Comparison of ENCODE assay signal across 8 cellular contexts in the genomic region with DNA sequence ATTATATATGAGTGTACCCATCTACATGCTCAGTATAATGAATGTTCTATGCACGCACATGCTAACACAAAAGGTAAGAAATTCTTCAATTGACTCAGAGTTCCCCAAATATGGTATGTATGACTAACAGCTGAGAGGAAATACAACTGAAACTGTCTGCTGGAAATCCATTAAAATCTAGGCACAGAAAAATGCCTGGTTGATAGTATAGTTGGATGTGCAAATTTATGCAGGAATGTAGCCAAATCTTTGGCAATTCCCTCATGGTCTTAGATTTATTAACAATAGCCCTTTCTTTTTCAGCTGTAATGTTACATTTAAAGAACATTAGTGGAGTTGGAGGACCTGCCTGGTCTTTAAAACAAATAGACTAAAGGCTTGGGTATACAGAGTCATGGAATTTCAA. TPM values are rescaled to one million over a fixed set of nuclear protein-coding genes. Genes with fewer than 3 reads are reported as not detected.
DNase-seq lines count a peak whose midpoint lies in the region; ATAC-seq and TF ChIP-seq lines count a peak whose summit lies in the region.

No MANE protein-coding gene starts in this region.

- no peaks in the 10 kb centered on the region for H3K27me3 ChIP-seq in aorta (ENCODE audit: control insufficient read depth in 1 of 2, insufficient read depth in 2 of 2, low read length in 1 of 2)

- H3K4me3 Mint-ChIP-seq in stimulated activated naive CD8-positive, alpha-beta T cell treated with anti-CD3 and anti-CD28 coated beads, Interleukin-15, amount 100 ng/mL, for 72 hours: peak overlapping the region; percentile 48 to 88
- H3K4me3 Mint-ChIP-seq in Calu3 (ENCODE audit: low read depth, unreplicated experiment): no peak overlapping the region

- H3K27me3 Mint-ChIP-seq in stimulated activated naive CD8-positive, alpha-beta T cell treated with anti-CD3 and anti-CD28 coated beads, Interleukin-15, amount 100 ng/mL, for 72 hours: no peaks in the 10 kb centered on the region
- no peaks in the 10 kb centered on the region for H3K27me3 Mint-ChIP-seq in Calu3 (ENCODE audit: unreplicated experiment)

- H3K27ac ChIP-seq in aorta (ENCODE audit: low read depth in 1 of 2, low read length in 2 of 2): no peak overlapping the region

- DNase-seq in GM03348 (ENCODE audit: low spot score) (peak; percentile 34), amniotic epithelial cell (ENCODE audit: low read depth) (peak; percentile 37), aorta (no peak), Calu3 (no peak)
- DNase-seq in stimulated activated naive CD8-positive, alpha-beta T cell treated with anti-CD3 and anti-CD28 coated beads, Interleukin-15, amount 100 ng/mL, for 72 hours: no peak
- no peak for DNase-seq in stimulated activated CD4-positive, alpha-beta T cell treated with anti-CD3 and anti-CD28 coated beads, Interleukin-4, amount 100 ng/mL, for 4 hours

- no peaks in the 10 kb centered on the region for H3K4me1 ChIP-seq in aorta (ENCODE audit: control insufficient read depth in 1 of 2, insufficient read depth in 2 of 2, low read length in 2 of 2)

- H3K4me1 Mint-ChIP-seq in stimulated activated naive CD8-positive, alpha-beta T cell treated with anti-CD3 and anti-CD28 coated beads, Interleukin-15, amount 100 ng/mL, for 72 hours: peaks cover 41% of the 10 kb centered on the region
- H3K4me1 Mint-ChIP-seq in Calu3 (ENCODE audit: low read depth, unreplicated experiment): peaks cover 9% of the 10 kb centered on the region

- TF ChIP-seq CTCF in Calu3 (IDR thresholded peaks at IDR 0.05; ENCODE audit: unreplicated experiment): no peak

- H3K9me3 ChIP-seq in aorta (ENCODE audit: control insufficient read depth, low read length): no peaks in the 10 kb centered on the region

- no peak overlapping the region for H3K4me3 ChIP-seq in aorta (ENCODE audit: low read length in 2 of 2)

- intact Hi-C loops in aorta (cut with DNase I) (loop anchor here in 1 of 2 donors (5.0 to 10.0 kb wide), 2 partner anchors 209 to 291 kb away; no protein-coding TSS in a partner anchor), Calu3 (cut with micrococcal nuclease; ENCODE audit: unreplicated experiment) (loop anchor here (2.0 kb wide), 1 partner anchor 119 kb away; no protein-coding TSS in a partner anchor)

- no peaks in the 10 kb centered on the region for H3K9me3 Mint-ChIP-seq in stimulated activated naive CD8-positive, alpha-beta T cell treated with anti-CD3 and anti-CD28 coated beads, Interleukin-15, amount 100 ng/mL, for 72 hours
- H3K9me3 Mint-ChIP-seq in Calu3 (ENCODE audit: low read depth, unreplicated experiment): no peaks in the 10 kb centered on the region

- peaks cover 13% of the 10 kb centered on the region for H3K36me3 Mint-ChIP-seq in Calu3 (ENCODE audit: insufficient read depth, unreplicated experiment)

- H3K36me3 ChIP-seq in aorta (ENCODE audit: control insufficient read depth in 1 of 2, insufficient read depth in 2 of 2, low read length in 1 of 2): no peaks in the 10 kb centered on the region

- CTCF ChIA-PET in Calu3 (lab: Charles Lee): interaction anchor here (0.9 kb wide), 1 partner anchor 199 kb away, joined by 4 read pairs; no protein-coding TSS in a partner anchor

- ATAC-seq in GM19467 (IDR thresholded peaks at IDR 0.05; ENCODE audit: unreplicated experiment) (peak; percentile 59), HG03442 (IDR thresholded peaks at IDR 0.05; ENCODE audit: unreplicated experiment) (peak; percentile 89), aorta (ENCODE audit: low FRiP score) (no peak)
- ATAC-seq in stimulated activated naive CD8-positive, alpha-beta T cell treated with anti-CD3 and anti-CD28 coated beads, Interleukin-15, amount 100 ng/mL, for 72 hours: peak; percentile 91

- peak overlapping the region in 1 of 2 donors; percentile 87 for H3K27ac Mint-ChIP-seq in stimulated activated naive CD8-positive, alpha-beta T cell treated with anti-CD3 and anti-CD28 coated beads, Interleukin-15, amount 100 ng/mL, for 72 hours
- H3K27ac Mint-ChIP-seq in Calu3 (ENCODE audit: unreplicated experiment): no peak overlapping the region

- no TSS peak for BruUV-seq in Calu3 (replicated peaks; lab: Mats Ljungman, UMichigan)

- 5 to 13% methylated on average over 1 of the region's 1 CpG for WGBS in aorta, 2 donors

RNA-seq across cellular contexts. Expression of a gene that starts 5.5 kb away (rescaled TPM):
- total RNA-seq in aorta: 10 to 100 TPM; 52.3 to 71.8 TPM
- 10 to 100 TPM; 18.7 to 23.1 TPM for polyA plus RNA-seq in aorta
- total RNA-seq in Calu3 (2022): 22.1 and 28.3 TPM in 2 replicates

Comparison
In these comparisons a context has a peak if more than half of its experiments do, and no peak if none do; other contexts are left out.
1. DNase-seq: peak in GM03348 (single experiment) and amniotic epithelial cell (single experiment); none in stimulated activated naive CD8-positive, alpha-beta T cell treated with anti-CD3 and anti-CD28 coated beads, Interleukin-15, amount 100 ng/mL, for 72 hours (0 of 2), aorta (0 of 2), stimulated activated CD4-positive, alpha-beta T cell treated with anti-CD3 and anti-CD28 coated beads, Interleukin-4, amount 100 ng/mL, for 4 hours (0 of 2) and Calu3 (single experiment).